1 cellular context compared by ENCODE assay signal in the genomic region with DNA sequence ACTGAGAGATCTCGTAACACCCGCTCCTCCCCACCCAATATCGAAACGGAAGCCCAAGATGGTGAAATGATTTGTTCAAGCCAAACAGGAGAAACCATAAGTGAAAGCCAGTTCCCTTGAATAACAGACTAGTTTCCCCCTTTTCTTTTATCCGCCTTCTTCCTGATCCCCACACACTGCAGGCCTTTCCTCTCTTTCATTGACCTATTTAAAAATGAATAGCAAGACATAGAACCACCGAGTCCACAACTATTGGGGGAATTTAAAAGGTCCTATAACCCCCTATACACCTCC.
TF ChIP-seq lines count a peak whose summit lies in the region.

No MANE protein-coding gene starts in this region.

TF ChIP-seq in HepG2, 621 proteins besides CTCF, POLR2A, EP300 and RAD21:
- TF ChIP-seq ZNF724P (CRISPR knock-in tag; IDR thresholded peaks at IDR 0.05; ENCODE audit: borderline replicate concordance) (0 out of 2 replicates have a peak, but pooled peaks have one; percentile 3), DMAP1 (CRISPR knock-in tag; IDR thresholded peaks at IDR 0.05) (0 out of 2 replicates have a peak, but pooled peaks have one; percentile 5), SRSF1 (optimal IDR thresholded peaks at IDR 0.05; ENCODE audit: low read depth, low read length) (no peak), REPIN1 (CRISPR knock-in tag; IDR thresholded peaks at IDR 0.05; ENCODE audit: borderline replicate concordance, low read depth) (no peak), KAT8 (CRISPR knock-in tag; IDR thresholded peaks at IDR 0.05) (no peak), ZNF709 (CRISPR knock-in tag; IDR thresholded peaks at IDR 0.05) (no peak), TBP (CRISPR knock-in tag; IDR thresholded peaks at IDR 0.05) (no peak), ZNF350 (CRISPR knock-in tag; IDR thresholded peaks at IDR 0.05; ENCODE audit: borderline replicate concordance, low read depth) (no peak), HHEX (CRISPR knock-in tag; IDR thresholded peaks at IDR 0.05) (no peak), ZNF430 (CRISPR knock-in tag; IDR thresholded peaks at IDR 0.05) (0 out of 2 replicates have a peak, but pooled peaks have one; percentile 3), PPARG (CRISPR knock-in tag; conservative IDR thresholded peaks at IDR 0.05) (0 out of 2 replicates have a peak, but pooled peaks have one; percentile 1), ARID2 (CRISPR knock-in tag; IDR thresholded peaks at IDR 0.05; ENCODE audit: borderline replicate concordance) (no peak), ZBTB7B (CRISPR knock-in tag; IDR thresholded peaks at IDR 0.05) (0 out of 2 replicates have a peak, but pooled peaks have one; percentile 0), ZEB1 (IDR thresholded peaks at IDR 0.05; ENCODE audit: insufficient replicate concordance, low read depth) (peak; percentile 1), SIX4 (CRISPR knock-in tag; IDR thresholded peaks at IDR 0.05) (0 out of 2 replicates have a peak, but pooled peaks have one; percentile 40), ZNF441 (CRISPR knock-in tag; IDR thresholded peaks at IDR 0.05; ENCODE audit: borderline replicate concordance) (0 out of 2 replicates have a peak, but pooled peaks have one; percentile 3), ZNF253 (CRISPR knock-in tag; IDR thresholded peaks at IDR 0.05; ENCODE audit: borderline replicate concordance) (no peak), PITX1 (CRISPR knock-in tag; IDR thresholded peaks at IDR 0.05) (0 out of 2 replicates have a peak, but pooled peaks have one; percentile 0), ZSCAN12 (CRISPR knock-in tag; IDR thresholded peaks at IDR 0.05) (no peak)
- TF ChIP-seq, protein P1, sequence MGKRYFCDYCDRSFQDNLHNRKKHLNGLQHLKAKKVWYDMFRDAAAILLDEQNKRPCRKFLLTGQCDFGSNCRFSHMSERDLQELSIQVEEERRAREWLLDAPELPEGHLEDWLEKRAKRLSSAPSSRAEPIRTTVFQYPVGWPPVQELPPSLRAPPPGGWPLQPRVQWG (CRISPR knock-in tag; IDR thresholded peaks at IDR 0.05; ENCODE audit: borderline replicate concordance, low read depth): no peak
- TF ChIP-seq, protein P2, sequence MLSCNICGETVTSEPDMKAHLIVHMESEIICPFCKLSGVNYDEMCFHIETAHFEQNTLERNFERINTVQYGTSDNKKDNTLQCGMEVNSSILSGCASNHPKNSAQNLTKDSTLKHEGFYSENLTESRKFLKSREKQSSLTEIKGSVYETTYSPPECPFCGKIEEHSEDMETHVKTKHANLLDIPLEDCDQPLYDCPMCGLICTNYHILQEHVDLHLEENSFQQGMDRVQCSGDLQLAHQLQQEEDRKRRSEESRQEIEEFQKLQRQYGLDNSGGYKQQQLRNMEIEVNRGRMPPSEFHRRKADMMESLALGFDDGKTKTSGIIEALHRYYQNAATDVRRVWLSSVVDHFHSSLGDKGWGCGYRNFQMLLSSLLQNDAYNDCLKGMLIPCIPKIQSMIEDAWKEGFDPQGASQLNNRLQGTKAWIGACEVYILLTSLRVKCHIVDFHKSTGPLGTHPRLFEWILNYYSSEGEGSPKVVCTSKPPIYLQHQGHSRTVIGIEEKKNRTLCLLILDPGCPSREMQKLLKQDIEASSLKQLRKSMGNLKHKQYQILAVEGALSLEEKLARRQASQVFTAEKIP (CRISPR knock-in tag; IDR thresholded peaks at IDR 0.05; ENCODE audit: borderline replicate concordance): no peak
- TF ChIP-seq, protein P3, sequence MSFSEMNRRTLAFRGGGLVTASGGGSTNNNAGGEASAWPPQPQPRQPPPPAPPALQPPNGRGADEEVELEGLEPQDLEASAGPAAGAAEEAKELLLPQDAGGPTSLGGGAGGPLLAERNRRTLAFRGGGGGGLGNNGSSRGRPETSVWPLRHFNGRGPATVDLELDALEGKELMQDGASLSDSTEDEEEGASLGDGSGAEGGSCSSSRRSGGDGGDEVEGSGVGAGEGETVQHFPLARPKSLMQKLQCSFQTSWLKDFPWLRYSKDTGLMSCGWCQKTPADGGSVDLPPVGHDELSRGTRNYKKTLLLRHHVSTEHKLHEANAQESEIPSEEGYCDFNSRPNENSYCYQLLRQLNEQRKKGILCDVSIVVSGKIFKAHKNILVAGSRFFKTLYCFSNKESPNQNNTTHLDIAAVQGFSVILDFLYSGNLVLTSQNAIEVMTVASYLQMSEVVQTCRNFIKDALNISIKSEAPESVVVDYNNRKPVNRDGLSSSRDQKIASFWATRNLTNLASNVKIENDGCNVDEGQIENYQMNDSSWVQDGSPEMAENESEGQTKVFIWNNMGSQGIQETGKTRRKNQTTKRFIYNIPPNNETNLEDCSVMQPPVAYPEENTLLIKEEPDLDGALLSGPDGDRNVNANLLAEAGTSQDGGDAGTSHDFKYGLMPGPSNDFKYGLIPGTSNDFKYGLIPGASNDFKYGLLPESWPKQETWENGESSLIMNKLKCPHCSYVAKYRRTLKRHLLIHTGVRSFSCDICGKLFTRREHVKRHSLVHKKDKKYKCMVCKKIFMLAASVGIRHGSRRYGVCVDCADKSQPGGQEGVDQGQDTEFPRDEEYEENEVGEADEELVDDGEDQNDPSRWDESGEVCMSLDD (CRISPR knock-in tag; IDR thresholded peaks at IDR 0.05; ENCODE audit: borderline replicate concordance): no peak
- TF ChIP-seq, protein P4, sequence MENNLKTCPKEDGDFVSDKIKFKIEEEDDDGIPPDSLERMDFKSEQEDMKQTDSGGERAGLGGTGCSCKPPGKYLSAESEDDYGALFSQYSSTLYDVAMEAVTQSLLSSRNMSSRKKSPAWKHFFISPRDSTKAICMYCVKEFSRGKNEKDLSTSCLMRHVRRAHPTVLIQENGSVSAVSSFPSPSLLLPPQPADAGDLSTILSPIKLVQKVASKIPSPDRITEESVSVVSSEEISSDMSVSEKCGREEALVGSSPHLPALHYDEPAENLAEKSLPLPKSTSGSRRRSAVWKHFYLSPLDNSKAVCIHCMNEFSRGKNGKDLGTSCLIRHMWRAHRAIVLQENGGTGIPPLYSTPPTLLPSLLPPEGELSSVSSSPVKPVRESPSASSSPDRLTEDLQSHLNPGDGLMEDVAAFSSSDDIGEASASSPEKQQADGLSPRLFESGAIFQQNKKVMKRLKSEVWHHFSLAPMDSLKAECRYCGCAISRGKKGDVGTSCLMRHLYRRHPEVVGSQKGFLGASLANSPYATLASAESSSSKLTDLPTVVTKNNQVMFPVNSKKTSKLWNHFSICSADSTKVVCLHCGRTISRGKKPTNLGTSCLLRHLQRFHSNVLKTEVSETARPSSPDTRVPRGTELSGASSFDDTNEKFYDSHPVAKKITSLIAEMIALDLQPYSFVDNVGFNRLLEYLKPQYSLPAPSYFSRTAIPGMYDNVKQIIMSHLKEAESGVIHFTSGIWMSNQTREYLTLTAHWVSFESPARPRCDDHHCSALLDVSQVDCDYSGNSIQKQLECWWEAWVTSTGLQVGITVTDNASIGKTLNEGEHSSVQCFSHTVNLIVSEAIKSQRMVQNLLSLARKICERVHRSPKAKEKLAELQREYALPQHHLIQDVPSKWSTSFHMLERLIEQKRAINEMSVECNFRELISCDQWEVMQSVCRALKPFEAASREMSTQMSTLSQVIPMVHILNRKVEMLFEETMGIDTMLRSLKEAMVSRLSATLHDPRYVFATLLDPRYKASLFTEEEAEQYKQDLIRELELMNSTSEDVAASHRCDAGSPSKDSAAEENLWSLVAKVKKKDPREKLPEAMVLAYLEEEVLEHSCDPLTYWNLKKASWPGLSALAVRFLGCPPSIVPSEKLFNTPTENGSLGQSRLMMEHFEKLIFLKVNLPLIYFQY (CRISPR knock-in tag; IDR thresholded peaks at IDR 0.05; ENCODE audit: borderline replicate concordance): no peak
- TF ChIP-seq, protein P5, sequence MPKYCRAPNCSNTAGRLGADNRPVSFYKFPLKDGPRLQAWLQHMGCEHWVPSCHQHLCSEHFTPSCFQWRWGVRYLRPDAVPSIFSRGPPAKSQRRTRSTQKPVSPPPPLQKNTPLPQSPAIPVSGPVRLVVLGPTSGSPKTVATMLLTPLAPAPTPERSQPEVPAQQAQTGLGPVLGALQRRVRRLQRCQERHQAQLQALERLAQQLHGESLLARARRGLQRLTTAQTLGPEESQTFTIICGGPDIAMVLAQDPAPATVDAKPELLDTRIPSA (CRISPR knock-in tag; IDR thresholded peaks at IDR 0.05; ENCODE audit: borderline replicate concordance): no peak
